22 cellular contexts compared by ENCODE assay signal in genomic region chr2:143345887-143346612, GRCh38.
DNase-seq lines count a peak whose midpoint lies in the region; ATAC-seq and TF ChIP-seq lines count a peak whose summit lies in the region.
"Had no signal": no experiment of that assay in that cellular context is flagged by ENCODE, and none has a peak within 500 bp of the region (broad histone marks: within the 10 kb centered on the region; RNA-seq: fewer than 3 reads in every experiment).

No MANE protein-coding gene starts in this region.

- DNase-seq in BJ (ENCODE audit: low read depth): peak; percentile 4
- DNase-seq in ELR (ENCODE audit: low read depth): peak; percentile 8
- peak; percentile 1 for DNase-seq in RPMI7951 (ENCODE audit: low read depth)
- DNase-seq in foreskin fibroblast: peak; percentile 8 to 31
- no peak for DNase-seq in DMS153 (lab: John Stamatoyannopoulos, UW)
- DNase-seq in stimulated activated CD4-positive, alpha-beta T cell treated with anti-CD3 and anti-CD28 coated beads, Interleukin-15, amount 100 ng/mL, for 24 hours: no peak
- DNase-seq: activated CD4-positive, alpha-beta T cell treated with anti-CD3 and anti-CD28 coated beads, Interleukin-2, amount 50 U/mL, for 1 hour; activated CD8-positive, alpha-beta memory T cell treated with anti-CD3 and anti-CD28 coated beads, Interleukin-2, amount 10 ng/mL, durations not matched to agents 7 days and 5 days; activated naive CD4-positive, alpha-beta T cell treated with anti-CD3 and anti-CD28 coated beads, Interleukin-2, amount 50 U/mL, for 16 hours; CD4-positive, CD25-positive, alpha-beta regulatory T cell; HFFc6; left lung; NCI-H1436 treated with DMSO at 0.1 percent for 48 hours; NCI-H69; retina; stimulated activated CD4-positive, alpha-beta T cell treated with anti-CD3 and anti-CD28 coated beads, Interleukin-4, amount 100 ng/mL, for 4 hours; stimulated activated naive CD4-positive, alpha-beta T cell treated with Interleukin-2 at 50 U/mL for 16 hours; tibial artery had no signal

- POLR2A ChIA-PET in BJ (lab: Charles Lee): no interaction called here

- no peak overlapping the region for H3K4me3 ChIP-seq in BJ (ENCODE audit: low read depth, low read length)
- no peak overlapping the region for H3K4me3 ChIP-seq in foreskin fibroblast (ENCODE audit: low read depth in 1 of 2, low read length in 2 of 2)
- H3K4me3 ChIP-seq: ascending aorta, left lung, tibial artery had no signal

- no peak for ATAC-seq in GM18861 (IDR thresholded peaks at IDR 0.05; ENCODE audit: unreplicated experiment)
- ATAC-seq: activated CD8-positive, alpha-beta memory T cell treated with anti-CD3 and anti-CD28 coated beads, Interleukin-2, amount 10 ng/mL, durations not matched to agents 7 days and 5 days; left lung; natural killer cell treated with Interleukin-12 subunit alpha and Interleukin-12 subunit beta and Interleukin-15 and Interleukin-18, amount 100 ng/mL, for 72 hours; SK-N-SH treated with all-trans-retinoic acid at 6 μM for 48 hours had no signal

- H3K36me3 ChIP-seq in BJ (ENCODE audit: control insufficient read depth, insufficient read depth, low read length): no peaks in the 10 kb centered on the region
- H3K36me3 ChIP-seq: ascending aorta, left lung, tibial artery had no signal

- no peaks in the 10 kb centered on the region for H3K27me3 ChIP-seq in BJ (ENCODE audit: control insufficient read depth, insufficient read depth, low read length)
- H3K27me3 ChIP-seq: ascending aorta, left lung, tibial artery had no signal

- TF ChIP-seq CTCF in BJ (IDR thresholded peaks at IDR 0.05; ENCODE audit: insufficient read depth, low read depth, low read length) (no peak), foreskin fibroblast (IDR thresholded peaks at IDR 0.05; ENCODE audit: low read depth, low read length) (no peak)

- CTCF ChIA-PET in BJ (lab: Yijun Ruan, JAX): no interaction called here

Comparison
In these comparisons a context has a peak if more than half of its experiments do, and no peak if none do; other contexts are left out.
1. DNase-seq: peak in BJ (single experiment), ELR (single experiment), RPMI7951 (single experiment) and foreskin fibroblast (2 of 2); none in DMS153 (single experiment) and stimulated activated CD4-positive, alpha-beta T cell treated with anti-CD3 and anti-CD28 coated beads, Interleukin-15, amount 100 ng/mL, for 24 hours (single experiment).